Comparison of ENCODE assay signal across 9 cellular contexts in genomic region chr19:36116344-36116637, GRCh38. TPM values are rescaled to one million over a fixed set of nuclear protein-coding genes. Genes with fewer than 3 reads are reported as not detected.
A peak's percentile ranks its signal among the peaks of the same experiment; 100 is the strongest.
DNase-seq lines count a peak whose midpoint lies in the region; FAIRE-seq and TF ChIP-seq lines count a peak whose summit lies in the region.
"Had no signal": no experiment of that assay in that cellular context is flagged by ENCODE, and none has a peak within 500 bp of the region (broad histone marks: within the 10 kb centered on the region; RNA-seq: fewer than 3 reads in every experiment).

No MANE protein-coding gene starts in this region.

- peaks cover 4% of the 10 kb centered on the region for H3K27me3 Mint-ChIP-seq in activated CD4-positive, alpha-beta T cell treated with anti-CD3 and anti-CD28 coated beads, Interleukin-2, amount 10 ng/mL, durations not matched to agents 24 days and 14 days
- H3K27me3 Mint-ChIP-seq in activated T-helper 2 cell treated with anti-CD3 and anti-CD28 coated beads, Interferon-gamma antibody, Interleukin-2, Interleukin-4, amounts not matched to agents 10 μg/mL and 5 μg/mL and 100 μg/mL, durations not matched to agents 14 hours and 24 hours and 36 hours (ENCODE audit: low read depth) = no peaks in the 10 kb centered on the region

- FAIRE-seq in kidney (lab: Jason Lieb, UNC) = no peak

- H3K27ac ChIP-seq in subcutaneous abdominal adipose tissue (ENCODE audit: low read depth, low read length) (peak overlapping the region; percentile 46), kidney (ENCODE audit: low read depth in 2 of 2, low read length in 2 of 2) (no peak overlapping the region)

- peaks cover 0 to 47% (median 36%) of the 10 kb centered on the region in 5 donors for H3K36me3 ChIP-seq in subcutaneous abdominal adipose tissue (ENCODE audit: control insufficient read depth in 5 of 5, insufficient read depth in 5 of 5, low read length in 5 of 5)
- H3K36me3 ChIP-seq in kidney (ENCODE audit: control insufficient read depth in 1 of 2, insufficient read depth in 2 of 2, low read length in 2 of 2) = peaks cover 5 to 24% of the 10 kb centered on the region in 2 donors

- no peaks in the 10 kb centered on the region for H3K9me3 Mint-ChIP-seq in activated CD4-positive, alpha-beta T cell treated with anti-CD3 and anti-CD28 coated beads, Interleukin-2, amount 10 ng/mL, durations not matched to agents 24 days and 14 days
- no peaks in the 10 kb centered on the region for H3K9me3 Mint-ChIP-seq in activated T-helper 2 cell treated with anti-CD3 and anti-CD28 coated beads, Interferon-gamma antibody, Interleukin-2, Interleukin-4, amounts not matched to agents 10 μg/mL and 5 μg/mL and 100 μg/mL, durations not matched to agents 14 hours and 24 hours and 36 hours

- H3K9ac ChIP-seq in subcutaneous abdominal adipose tissue (ENCODE audit: low read length in 5 of 5) (peak overlapping the region in 2 of 5 donors; percentile 57 to 69), kidney (ENCODE audit: low read length in 2 of 2) (no peak overlapping the region)

- peak overlapping the region; percentile 95 for H3K27ac Mint-ChIP-seq in activated CD4-positive, alpha-beta T cell treated with anti-CD3 and anti-CD28 coated beads, Interleukin-2, amount 10 ng/mL, durations not matched to agents 24 days and 14 days
- peak overlapping the region; percentile 89 for H3K27ac Mint-ChIP-seq in activated T-helper 2 cell treated with anti-CD3 and anti-CD28 coated beads, Interferon-gamma antibody, Interleukin-2, Interleukin-4, amounts not matched to agents 10 μg/mL and 5 μg/mL and 100 μg/mL, durations not matched to agents 14 hours and 24 hours and 36 hours

- no peaks in the 10 kb centered on the region for H3K9me3 ChIP-seq in iPS-18c (ENCODE audit: control insufficient read depth, insufficient read depth, low read length)
- no peaks in the 10 kb centered on the region for H3K9me3 ChIP-seq in subcutaneous abdominal adipose tissue (ENCODE audit: control insufficient read depth in 5 of 5, low read length in 5 of 5)
- H3K9me3 ChIP-seq in kidney (ENCODE audit: control insufficient read depth in 1 of 2, low read length in 2 of 2) = no peaks in the 10 kb centered on the region

- peak overlapping the region; percentile 94 for H3K4me3 Mint-ChIP-seq in activated CD4-positive, alpha-beta T cell treated with anti-CD3 and anti-CD28 coated beads, Interleukin-2, amount 10 ng/mL, durations not matched to agents 24 days and 14 days
- peak overlapping the region; percentile 90 for H3K4me3 Mint-ChIP-seq in activated T-helper 2 cell treated with anti-CD3 and anti-CD28 coated beads, Interferon-gamma antibody, Interleukin-2, Interleukin-4, amounts not matched to agents 10 μg/mL and 5 μg/mL and 100 μg/mL, durations not matched to agents 14 hours and 24 hours and 36 hours (ENCODE audit: low read depth)

- peaks cover 32% of the 10 kb centered on the region for H3K4me1 Mint-ChIP-seq in activated CD4-positive, alpha-beta T cell treated with anti-CD3 and anti-CD28 coated beads, Interleukin-2, amount 10 ng/mL, durations not matched to agents 24 days and 14 days
- peaks cover 23% of the 10 kb centered on the region for H3K4me1 Mint-ChIP-seq in activated T-helper 2 cell treated with anti-CD3 and anti-CD28 coated beads, Interferon-gamma antibody, Interleukin-2, Interleukin-4, amounts not matched to agents 10 μg/mL and 5 μg/mL and 100 μg/mL, durations not matched to agents 14 hours and 24 hours and 36 hours (ENCODE audit: low read depth)

- no peak for DNase-seq in activated CD4-positive, alpha-beta T cell treated with anti-CD3 and anti-CD28 coated beads, Interleukin-2, amount 10 ng/mL, durations not matched to agents 24 days and 14 days
- DNase-seq in activated CD4-positive, alpha-beta T cell treated with anti-CD3 and anti-CD28 coated beads, Interleukin-2, amount 50 U/mL, for 1 hour = no peak
- no peak for DNase-seq in activated T-helper 2 cell treated with anti-CD3 and anti-CD28 coated beads, Interferon-gamma antibody, Interleukin-2, Interleukin-4, amounts not matched to agents 10 μg/mL and 5 μg/mL and 100 μg/mL, durations not matched to agents 14 hours and 24 hours and 36 hours (ENCODE audit: low spot score)
- no peak for DNase-seq in mucosa of gallbladder (ENCODE audit: low spot score)
- DNase-seq in C1 segment of cervical spinal cord (lab: John Stamatoyannopoulos, UW) = no peak
- no peak for DNase-seq in kidney
- DNase-seq: COR-L47 had no signal

- H3K4me3 ChIP-seq in iPS-18c (ENCODE audit: insufficient read depth, low read depth, low read length) (peak overlapping the region; percentile 88), subcutaneous abdominal adipose tissue (ENCODE audit: low read depth in 1 of 5, low read length in 5 of 5) (peak overlapping the region; percentile 69 to 92 (median 87)), kidney (ENCODE audit: low read length in 2 of 2) (peak overlapping the region in 1 of 2 donors; percentile 98)

- H3K27me3 ChIP-seq in subcutaneous abdominal adipose tissue (ENCODE audit: control insufficient read depth in 5 of 5, insufficient read depth in 4 of 5, low read length in 5 of 5) = no peaks in the 10 kb centered on the region

- H3K4me1 ChIP-seq in subcutaneous abdominal adipose tissue (ENCODE audit: control insufficient read depth in 5 of 5, insufficient read depth in 5 of 5, low read length in 5 of 5) (peaks cover 8 to 30% (median 23%) of the 10 kb centered on the region in 5 donors), kidney (ENCODE audit: control insufficient read depth in 1 of 2, insufficient read depth in 1 of 2, low read depth in 1 of 2, low read length in 2 of 2) (peaks cover 4 to 18% of the 10 kb centered on the region in 2 donors)

- intact Hi-C loops in activated CD4-positive, alpha-beta T cell treated with anti-CD3 and anti-CD28 coated beads, Interleukin-2, amount 10 ng/mL, durations not matched to agents 24 days and 14 days (cut with micrococcal nuclease) = loop anchor here (10.0 kb wide), 2 partner anchors 371 to 1349 kb away; partner anchors contain the start of genes IGFLR1, LIN37, PSENEN and U2AF1L4
- intact Hi-C loops in activated T-helper 2 cell treated with anti-CD3 and anti-CD28 coated beads, Interferon-gamma antibody, Interleukin-2, Interleukin-4, amounts not matched to agents 10 μg/mL and 5 μg/mL and 100 μg/mL, durations not matched to agents 14 hours and 24 hours and 36 hours (cut with micrococcal nuclease) = loop anchor here (5.0 to 10.0 kb wide), 2 partner anchors 359 to 471 kb away; partner anchors contain the start of genes COX6B1, ETV2, HSPB6 and PROSER3
- intact Hi-C loops in kidney (cut with DNase I) = no loop called here

- TF ChIP-seq CTCF in kidney (IDR thresholded peaks at IDR 0.05; ENCODE audit: borderline replicate concordance, extremely low read depth, insufficient read depth) = no peak

- peaks cover 48% of the 10 kb centered on the region for H3K36me3 Mint-ChIP-seq in activated CD4-positive, alpha-beta T cell treated with anti-CD3 and anti-CD28 coated beads, Interleukin-2, amount 10 ng/mL, durations not matched to agents 24 days and 14 days (ENCODE audit: low read depth)
- peaks cover 51% of the 10 kb centered on the region for H3K36me3 Mint-ChIP-seq in activated T-helper 2 cell treated with anti-CD3 and anti-CD28 coated beads, Interferon-gamma antibody, Interleukin-2, Interleukin-4, amounts not matched to agents 10 μg/mL and 5 μg/mL and 100 μg/mL, durations not matched to agents 14 hours and 24 hours and 36 hours (ENCODE audit: low read depth)

RNA-seq across cellular contexts. Expression of gene TBCB, which starts 1.0 kb away (rescaled TPM):
- total RNA-seq in activated CD4-positive, alpha-beta T cell treated with anti-CD3 and anti-CD28 coated beads, Interleukin-2, amount 10 ng/mL, durations not matched to agents 24 days and 14 days = 129 and 133 TPM in 2 replicates
- total RNA-seq in activated T-helper 2 cell treated with anti-CD3 and anti-CD28 coated beads, Interferon-gamma antibody, Interleukin-2, Interleukin-4, amounts not matched to agents 10 μg/mL and 5 μg/mL and 100 μg/mL, durations not matched to agents 14 hours and 24 hours and 36 hours = 143 and 147 TPM in 2 replicates
- total RNA-seq in mucosa of gallbladder (132 TPM), kidney (144 TPM)
- 242 TPM for polyA plus RNA-seq in kidney (ENCODE audit: insufficient read depth, low read depth, low replicate concordance)

RNA-seq across cellular contexts. Expression of gene POLR2I, which starts 1.6 kb away (rescaled TPM):
- total RNA-seq in activated CD4-positive, alpha-beta T cell treated with anti-CD3 and anti-CD28 coated beads, Interleukin-2, amount 10 ng/mL, durations not matched to agents 24 days and 14 days = 83.4 and 86.3 TPM in 2 replicates
- total RNA-seq in activated T-helper 2 cell treated with anti-CD3 and anti-CD28 coated beads, Interferon-gamma antibody, Interleukin-2, Interleukin-4, amounts not matched to agents 10 μg/mL and 5 μg/mL and 100 μg/mL, durations not matched to agents 14 hours and 24 hours and 36 hours = 68.9 and 75.3 TPM in 2 replicates
- total RNA-seq in mucosa of gallbladder = 74.5 TPM
- total RNA-seq in kidney = 59.9 TPM
- 119 TPM for polyA plus RNA-seq in kidney (ENCODE audit: insufficient read depth, low read depth, low replicate concordance)

RNA-seq across cellular contexts. Expression of gene OVOL3, which starts 5.3 kb away (rescaled TPM):
- total RNA-seq in activated CD4-positive, alpha-beta T cell treated with anti-CD3 and anti-CD28 coated beads, Interleukin-2, amount 10 ng/mL, durations not matched to agents 24 days and 14 days = not detected in 2 replicates
- not detected in 2 replicates for total RNA-seq in activated T-helper 2 cell treated with anti-CD3 and anti-CD28 coated beads, Interferon-gamma antibody, Interleukin-2, Interleukin-4, amounts not matched to agents 10 μg/mL and 5 μg/mL and 100 μg/mL, durations not matched to agents 14 hours and 24 hours and 36 hours
- total RNA-seq in mucosa of gallbladder (not detected), kidney (not detected)
- polyA plus RNA-seq in kidney (ENCODE audit: insufficient read depth, low read depth, low replicate concordance) = not detected

RNA-seq across cellular contexts. Expression of gene CAPNS1, which starts 23.6 kb away (rescaled TPM):
- total RNA-seq in activated CD4-positive, alpha-beta T cell treated with anti-CD3 and anti-CD28 coated beads, Interleukin-2, amount 10 ng/mL, durations not matched to agents 24 days and 14 days = 351 and 362 TPM in 2 replicates
- 424 and 431 TPM in 2 replicates for total RNA-seq in activated T-helper 2 cell treated with anti-CD3 and anti-CD28 coated beads, Interferon-gamma antibody, Interleukin-2, Interleukin-4, amounts not matched to agents 10 μg/mL and 5 μg/mL and 100 μg/mL, durations not matched to agents 14 hours and 24 hours and 36 hours
- 584 TPM for total RNA-seq in mucosa of gallbladder
- total RNA-seq in kidney = 861 TPM
- 1,098 TPM for polyA plus RNA-seq in kidney (ENCODE audit: insufficient read depth, low read depth, low replicate concordance)

RNA-seq across cellular contexts. Expression of gene COX7A1, which starts 36.0 kb away (rescaled TPM):
- not detected in 2 replicates for total RNA-seq in activated CD4-positive, alpha-beta T cell treated with anti-CD3 and anti-CD28 coated beads, Interleukin-2, amount 10 ng/mL, durations not matched to agents 24 days and 14 days
- not detected in 2 replicates for total RNA-seq in activated T-helper 2 cell treated with anti-CD3 and anti-CD28 coated beads, Interferon-gamma antibody, Interleukin-2, Interleukin-4, amounts not matched to agents 10 μg/mL and 5 μg/mL and 100 μg/mL, durations not matched to agents 14 hours and 24 hours and 36 hours
- total RNA-seq in mucosa of gallbladder (55.7 TPM), kidney (56.2 TPM)
- polyA plus RNA-seq in kidney (ENCODE audit: insufficient read depth, low read depth, low replicate concordance) = 199 TPM
